Comparison of ENCODE assay signal across 2 cellular contexts in genomic region chr16:87836346-87836843, GRCh38.
TF ChIP-seq lines count a peak whose summit lies in the region.

No MANE protein-coding gene starts in this region.

TF ChIP-seq in endothelial cell of umbilical vein, 7 proteins besides CTCF, POLR2A, EP300 and RAD21:
- TF ChIP-seq FOS (IDR thresholded peaks at IDR 0.05; ENCODE audit: borderline replicate concordance, insufficient read depth, low read length) (no peak), POLR2AphosphoS5 (IDR thresholded peaks at IDR 0.05; ENCODE audit: insufficient read depth, low read depth, low read length) (no peak), GATA2 (IDR thresholded peaks at IDR 0.05; ENCODE audit: insufficient read depth, insufficient read length, low read depth, low read length) (no peak), MYC (IDR thresholded peaks at IDR 0.05; ENCODE audit: low read depth, low read length) (no peak), EZH2 (IDR thresholded peaks at IDR 0.05; ENCODE audit: borderline replicate concordance, low read depth, low read length, severe bottlenecking) (no peak)

TF ChIP-seq in liver, 16 proteins besides CTCF, POLR2A, EP300 and RAD21:
- TF ChIP-seq, protein P1, sequence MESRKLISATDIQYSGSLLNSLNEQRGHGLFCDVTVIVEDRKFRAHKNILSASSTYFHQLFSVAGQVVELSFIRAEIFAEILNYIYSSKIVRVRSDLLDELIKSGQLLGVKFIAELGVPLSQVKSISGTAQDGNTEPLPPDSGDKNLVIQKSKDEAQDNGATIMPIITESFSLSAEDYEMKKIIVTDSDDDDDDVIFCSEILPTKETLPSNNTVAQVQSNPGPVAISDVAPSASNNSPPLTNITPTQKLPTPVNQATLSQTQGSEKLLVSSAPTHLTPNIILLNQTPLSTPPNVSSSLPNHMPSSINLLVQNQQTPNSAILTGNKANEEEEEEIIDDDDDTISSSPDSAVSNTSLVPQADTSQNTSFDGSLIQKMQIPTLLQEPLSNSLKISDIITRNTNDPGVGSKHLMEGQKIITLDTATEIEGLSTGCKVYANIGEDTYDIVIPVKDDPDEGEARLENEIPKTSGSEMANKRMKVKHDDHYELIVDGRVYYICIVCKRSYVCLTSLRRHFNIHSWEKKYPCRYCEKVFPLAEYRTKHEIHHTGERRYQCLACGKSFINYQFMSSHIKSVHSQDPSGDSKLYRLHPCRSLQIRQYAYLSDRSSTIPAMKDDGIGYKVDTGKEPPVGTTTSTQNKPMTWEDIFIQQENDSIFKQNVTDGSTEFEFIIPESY (IDR thresholded peaks at IDR 0.05): no peak
- TF ChIP-seq ATF3 (IDR thresholded peaks at IDR 0.05) (no peak), GABPA (IDR thresholded peaks at IDR 0.05 in 1 of 2, conservative IDR thresholded peaks at IDR 0.05 in 1 of 2) (no peak), YY1 (IDR thresholded peaks at IDR 0.05) (no peak), HNF4A (conservative IDR thresholded peaks at IDR 0.05) (no peak), FOXA1 (IDR thresholded peaks at IDR 0.05) (no peak), NR2F2 (IDR thresholded peaks at IDR 0.05) (no peak), SP1 (IDR thresholded peaks at IDR 0.05) (no peak), FOXA2 (IDR thresholded peaks at IDR 0.05) (no peak), REST (IDR thresholded peaks at IDR 0.05) (no peak), JUND (IDR thresholded peaks at IDR 0.05) (no peak), HNF4G (IDR thresholded peaks at IDR 0.05) (no peak), TAF1 (conservative IDR thresholded peaks at IDR 0.05) (no peak), RXRA (IDR thresholded peaks at IDR 0.05) (no peak), EGR1 (IDR thresholded peaks at IDR 0.05; ENCODE audit: low read depth in 2 of 2) (no peak)
- TF ChIP-seq, protein P2, sequence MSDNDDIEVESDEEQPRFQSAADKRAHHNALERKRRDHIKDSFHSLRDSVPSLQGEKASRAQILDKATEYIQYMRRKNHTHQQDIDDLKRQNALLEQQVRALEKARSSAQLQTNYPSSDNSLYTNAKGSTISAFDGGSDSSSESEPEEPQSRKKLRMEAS (IDR thresholded peaks at IDR 0.05): no peak
